In genomic region chrX:41825796-41826195, GRCh38 we compare ENCODE assay signal across 8 cellular contexts.
"Had no signal": no experiment of that assay in that cellular context is flagged by ENCODE, and none has a peak within 500 bp of the region (broad histone marks: within the 10 kb centered on the region; RNA-seq: fewer than 3 reads in every experiment).

No MANE protein-coding gene starts in this region.

- FAIRE-seq: G401.6, GM12878, GM12891, GM12892, GM18507, GM19239 had no signal

- H3K4me3 ChIP-seq: GM12878 had no signal

- ATAC-seq: GM12878 had no signal

- DNase-seq: GDM1, GF-D8 had no signal
